Comparison of ENCODE assay signal across 8 cellular contexts in the genomic region with DNA sequence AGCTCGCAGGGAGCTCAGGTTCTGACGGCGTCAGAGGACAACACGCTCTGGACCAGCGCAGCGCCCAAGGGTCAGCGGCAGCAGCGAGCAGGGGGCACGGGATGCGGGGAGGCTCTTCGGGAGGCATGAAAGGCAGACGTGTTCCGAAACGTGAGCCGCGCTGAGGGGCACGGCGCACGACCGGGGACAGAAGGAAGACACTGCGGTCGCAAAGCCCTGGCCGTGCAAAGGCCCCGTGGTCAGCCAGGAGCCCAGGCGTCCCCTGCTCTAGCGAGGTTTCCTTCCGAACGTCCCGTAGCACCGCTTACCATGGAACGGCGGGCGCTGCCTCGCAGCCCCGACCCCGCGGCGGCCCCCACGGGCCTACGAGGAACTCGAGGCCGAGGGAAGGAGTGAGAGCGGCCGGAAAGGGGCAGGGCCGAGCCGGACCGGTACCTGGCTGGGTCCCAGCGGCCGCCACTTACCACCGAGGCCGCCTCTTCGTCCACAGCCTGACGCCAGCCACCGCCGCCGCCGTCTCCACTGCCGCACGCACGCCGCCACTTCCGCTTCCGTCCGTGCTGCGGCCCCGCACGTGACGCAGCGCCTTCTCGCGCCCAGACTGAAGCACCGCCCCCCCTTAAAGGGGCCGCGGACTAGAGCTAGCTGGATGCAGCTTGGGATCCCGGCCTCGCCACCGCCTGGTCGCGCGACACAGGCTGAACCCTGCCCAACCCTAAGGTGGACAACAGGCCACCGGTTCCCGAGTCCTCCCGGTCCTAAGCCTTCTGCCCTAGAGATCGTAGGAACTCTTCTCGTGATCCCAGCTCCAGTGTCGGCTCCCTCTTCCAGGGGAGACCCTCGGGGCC. TPM values are rescaled to one million over a fixed set of nuclear protein-coding genes. Genes with fewer than 3 reads are reported as not detected.
DNase-seq lines count a peak whose midpoint lies in the region; FAIRE-seq and TF ChIP-seq lines count a peak whose summit lies in the region.

No MANE protein-coding gene starts in this region.

- DNase-seq in COLO668 (lab: John Stamatoyannopoulos, UW; ENCODE audit: unreplicated experiment) (peak; percentile 95), GM20000 (ENCODE audit: low spot score) (peak; percentile 94), HTR-8/SVneo (ENCODE audit: insufficient read length, low spot score) (peak; percentile 86), NOMO-1 treated with DMSO at 0.1 percent for 48 hours (lab: John Stamatoyannopoulos, UW; ENCODE audit: unreplicated experiment) (peak; percentile 93), endothelial cell (ENCODE audit: low spot score) (peak; percentile 91), midbrain (lab: John Stamatoyannopoulos, UW) (peak; percentile 93)
- peak; percentile 85 for DNase-seq in activated CD8-positive, alpha-beta memory T cell treated with anti-CD3 and anti-CD28 coated beads, Interleukin-2, amount 50 U/mL, for 4 hours
- DNase-seq in stimulated activated CD8-positive, alpha-beta memory T cell treated with anti-CD3 and anti-CD28 coated beads, Interleukin-15, amount 100 ng/mL, for 48 hours (ENCODE audit: low read depth in 2 of 2), result peak; percentile 88 to 89

- H3K9me3 Mint-ChIP-seq in endothelial cell (ENCODE audit: unreplicated experiment), result no peaks in the 10 kb centered on the region

- TF ChIP-seq CTCF in GM20000 (IDR thresholded peaks at IDR 0.05; ENCODE audit: extremely low read depth, missing control alignments), result no peak
- TF ChIP-seq CTCF in endothelial cell (IDR thresholded peaks at IDR 0.05; ENCODE audit: unreplicated experiment), result no peak

- peaks cover 3% of the 10 kb centered on the region for H3K36me3 Mint-ChIP-seq in endothelial cell (ENCODE audit: low read depth, unreplicated experiment)

- H3K27ac Mint-ChIP-seq in endothelial cell (ENCODE audit: unreplicated experiment), result peak overlapping the region; percentile 74

- FAIRE-seq in HTR-8/SVneo (lab: Jason Lieb, UNC), result peak; percentile 95

- H3K4me1 Mint-ChIP-seq in endothelial cell (ENCODE audit: unreplicated experiment), result peaks cover 16% of the 10 kb centered on the region

- peak overlapping the region; percentile 96 for H3K4me3 Mint-ChIP-seq in endothelial cell (ENCODE audit: unreplicated experiment)

- peaks cover 27% of the 10 kb centered on the region for H3K27me3 Mint-ChIP-seq in endothelial cell (ENCODE audit: unreplicated experiment)

RNA-seq across cellular contexts. Expression of a gene that starts 9.4 kb away (rescaled TPM):
- 283 TPM for total RNA-seq in endothelial cell (ENCODE audit: unreplicated experiment)

RNA-seq across cellular contexts. Expression of a gene that starts 12.5 kb away (rescaled TPM):
- 19.9 TPM for total RNA-seq in endothelial cell (ENCODE audit: unreplicated experiment)

RNA-seq across cellular contexts. Expression of a gene that starts 27.6 kb away (rescaled TPM):
- total RNA-seq in endothelial cell (ENCODE audit: unreplicated experiment), result 48.1 TPM

RNA-seq across cellular contexts. Expression of a gene that starts 29.3 kb away (rescaled TPM):
- total RNA-seq in endothelial cell (ENCODE audit: unreplicated experiment), result 10.5 TPM

RNA-seq across cellular contexts. Expression of a gene that starts 29.3 kb away (rescaled TPM):
- 71.8 TPM for total RNA-seq in endothelial cell (ENCODE audit: unreplicated experiment)

Comparison
In these comparisons a context has a peak if more than half of its experiments do, and no peak if none do; other contexts are left out.
1. Peak in every context shown above with its lines: DNase-seq.